In genomic region chrX:136496768-136497555, GRCh38 we compare ENCODE assay signal across 8 cellular contexts. TPM values are rescaled to one million over a fixed set of nuclear protein-coding genes. Genes with fewer than 3 reads are reported as not detected.
A peak's percentile ranks its signal among the peaks of the same experiment; 100 is the strongest.
DNase-seq lines count a peak whose midpoint lies in the region; ATAC-seq and TF ChIP-seq lines count a peak whose summit lies in the region.

No MANE protein-coding gene starts in this region.

- no peak for TF ChIP-seq CTCF in prostate gland (IDR thresholded peaks at IDR 0.05)

- no peaks in the 10 kb centered on the region for H3K27me3 ChIP-seq in prostate gland (replicated peaks; ENCODE audit: insufficient read depth)

- TF ChIP-seq POLR2A in prostate gland (IDR thresholded peaks at IDR 0.05), result no peak

- H3K4me1 Mint-ChIP-seq in T-helper 1 cell treated with Interleukin-12 subunit alpha and Interleukin-12 subunit beta and Interleukin-4 antibody, amounts not matched to agents 30 μg/mL and 1 μg/mL, for 36 hours (ENCODE audit: low read depth), result peaks cover 17% of the 10 kb centered on the region

- H3K9me3 ChIP-seq in prostate gland, result no peaks in the 10 kb centered on the region

- H3K9me3 Mint-ChIP-seq in T-helper 1 cell treated with Interleukin-12 subunit alpha and Interleukin-12 subunit beta and Interleukin-4 antibody, amounts not matched to agents 30 μg/mL and 1 μg/mL, for 36 hours, result no peaks in the 10 kb centered on the region

- peaks cover 12% of the 10 kb centered on the region for H3K36me3 Mint-ChIP-seq in T-helper 1 cell treated with Interleukin-12 subunit alpha and Interleukin-12 subunit beta and Interleukin-4 antibody, amounts not matched to agents 30 μg/mL and 1 μg/mL, for 36 hours (ENCODE audit: low read depth)

- 0% methylated on average over 14 of the region's 110 CpGs for WGBS in prostate gland

- peak overlapping the region; percentile 88 for H3K4me3 Mint-ChIP-seq in T-helper 1 cell treated with Interleukin-12 subunit alpha and Interleukin-12 subunit beta and Interleukin-4 antibody, amounts not matched to agents 30 μg/mL and 1 μg/mL, for 36 hours

- ATAC-seq in GM18499 (IDR thresholded peaks at IDR 0.05; ENCODE audit: insufficient read depth, unreplicated experiment) (peak; percentile 37), HG02885 (IDR thresholded peaks at IDR 0.05; ENCODE audit: poor library complexity, unreplicated experiment) (peak; percentile 81), left ventricle myocardium superior (peak; percentile 95)

- H3K4me3 ChIP-seq in prostate gland, result peak overlapping the region; percentile 53 to 56

- intact Hi-C loops in left ventricle myocardium superior (cut with micrococcal nuclease), result no loop called here
- intact Hi-C loops in prostate gland (cut with DNase I), result loop anchor here (5.0 kb wide), 1 partner anchor 525 kb away; the partner anchor contains the start of gene MMGT1

- H3K4me1 ChIP-seq in prostate gland (replicated peaks), result no peaks in the 10 kb centered on the region

- H3K27ac ChIP-seq in prostate gland, result peak overlapping the region; percentile 89 to 95

- no peaks in the 10 kb centered on the region for H3K36me3 ChIP-seq in prostate gland

- H3K27me3 Mint-ChIP-seq in T-helper 1 cell treated with Interleukin-12 subunit alpha and Interleukin-12 subunit beta and Interleukin-4 antibody, amounts not matched to agents 30 μg/mL and 1 μg/mL, for 36 hours (ENCODE audit: low read depth), result peaks cover 7% of the 10 kb centered on the region

- DNase-seq in NCI-H146 treated with DMSO at 0.1 percent for 48 hours (lab: John Stamatoyannopoulos, UW; ENCODE audit: unreplicated experiment) (peak; percentile 46), amygdala (lab: John Stamatoyannopoulos, UW) (peak; percentile 5 to 87 (median 68)), left ventricle myocardium superior (peak; percentile 86), prostate gland (ENCODE audit: low spot score) (peak; percentile 71), ureter (ENCODE audit: low spot score) (peak; percentile 87)

- peak overlapping the region; percentile 97 for H3K27ac Mint-ChIP-seq in T-helper 1 cell treated with Interleukin-12 subunit alpha and Interleukin-12 subunit beta and Interleukin-4 antibody, amounts not matched to agents 30 μg/mL and 1 μg/mL, for 36 hours

RNA-seq across cellular contexts. Expression of gene HTATSF1, which starts 0.4 kb away (rescaled TPM):
- total RNA-seq in left ventricle myocardium superior (58.7 TPM), prostate gland (10 to 100 TPM; 63.9 to 88.3 TPM), ureter (47.1 TPM)

RNA-seq across cellular contexts. Expression of gene BRS3, which starts 9.2 kb away (rescaled TPM):
- not detected for total RNA-seq in left ventricle myocardium superior
- under 1 TPM in 1 of 2 donors, not detected in 1; 0.23 TPM for total RNA-seq in prostate gland
- total RNA-seq in ureter, result 0.18 TPM

RNA-seq across cellular contexts. Expression of gene VGLL1, which starts 35.1 kb away (rescaled TPM):
- total RNA-seq in left ventricle myocardium superior (not detected), prostate gland (1 to 10 TPM; 3.7 to 5.0 TPM), ureter (85.6 TPM)

Comparison
In these comparisons a context has a peak if more than half of its experiments do, and no peak if none do; other contexts are left out.
1. Peak in every context shown above with its lines: DNase-seq, ATAC-seq, H3K4me3 ChIP-seq and H3K27ac ChIP-seq.
2. ATAC-seq: peak in every context shown above with its lines; median percentile 95 in left ventricle myocardium superior; 81 in HG02885; 37 in GM18499.
3. RNA of gene VGLL1, which starts 35.1 kb away (total RNA-seq): 85.6 TPM in ureter (single experiment); 3.7 to 5.0 TPM in prostate gland and not detected in left ventricle myocardium superior (single experiment); every median in the first group is over 10 times any median in the second.